ENCODE assay signal across 23 cellular contexts in genomic region chr20:47886454-47887041, GRCh38.
"Had no signal": no experiment of that assay in that cellular context is flagged by ENCODE, and none has a peak within 500 bp of the region (broad histone marks: within the 10 kb centered on the region; RNA-seq: fewer than 3 reads in every experiment).

No MANE protein-coding gene starts in this region.

- FAIRE-seq: kidney, small intestine had no signal

- H3K4me3 Mint-ChIP-seq: activated naive CD8-positive, alpha-beta T cell; dendritic cell treated with granulocyte-macrophage colony-stimulating factor and Interleukin-4, amounts not matched to agents 40 ng/mL and 50 ng/mL, for 4 days; naive thymus-derived CD4-positive, alpha-beta T cell; stimulated activated effector memory CD8-positive, alpha-beta T cell treated with anti-CD3 and anti-CD28 coated beads, Interleukin-12 subunit alpha, Interleukin-12 subunit beta, amount 100 ng/mL, for 72 hours; stimulated activated naive CD8-positive, alpha-beta T cell treated with anti-CD3 and anti-CD28 coated beads, Interleukin-15, amount 100 ng/mL, for 72 hours; WTC11 had no signal

- H3K27ac ChIP-seq: adrenal gland, ascending aorta, brain microvascular endothelial cell, tibial nerve had no signal

- H3K9me3 Mint-ChIP-seq: dendritic cell treated with granulocyte-macrophage colony-stimulating factor and Interleukin-4, amounts not matched to agents 40 ng/mL and 50 ng/mL, for 4 days; naive thymus-derived CD4-positive, alpha-beta T cell; stimulated activated effector memory CD8-positive, alpha-beta T cell treated with anti-CD3 and anti-CD28 coated beads, Interleukin-12 subunit alpha, Interleukin-12 subunit beta, amount 100 ng/mL, for 72 hours; stimulated activated naive CD8-positive, alpha-beta T cell treated with anti-CD3 and anti-CD28 coated beads, Interleukin-15, amount 100 ng/mL, for 72 hours; WTC11 had no signal

- H3K4me3 ChIP-seq: adrenal gland, ascending aorta, lung, tibial nerve had no signal

- H3K4me1 ChIP-seq: adrenal gland, ascending aorta, tibial nerve had no signal

- DNase-seq: activated naive CD4-positive, alpha-beta T cell; activated T-cell treated with anti-CD3 and anti-CD28 coated beads, Interleukin-2, amount 50 U/mL, for 1 hour; adrenal gland; brain microvascular endothelial cell; caudate nucleus; effector CD4-positive, alpha-beta T cell; erythroblast; foreskin fibroblast; kidney; naive thymus-derived CD4-positive, alpha-beta T cell; nucleus accumbens; small intestine; stimulated activated CD4-positive, alpha-beta T cell treated with anti-CD3 and anti-CD28 coated beads, Interleukin-2, amount 100 ng/mL, for 24 hours; stimulated activated naive CD8-positive, alpha-beta T cell treated with anti-CD3 and anti-CD28 coated beads, Interleukin-15, amount 100 ng/mL, for 72 hours; T-helper 9 cell had no signal

- H3K9me3 ChIP-seq: adrenal gland, ascending aorta, tibial nerve had no signal

- H3K27me3 ChIP-seq: adrenal gland, ascending aorta, brain microvascular endothelial cell, tibial nerve had no signal

- H3K36me3 ChIP-seq: adrenal gland, ascending aorta, brain microvascular endothelial cell, tibial nerve had no signal

- ATAC-seq: naive thymus-derived CD4-positive, alpha-beta T cell; sciatic nerve; stimulated activated effector memory CD8-positive, alpha-beta T cell treated with anti-CD3 and anti-CD28 coated beads, Interleukin-12 subunit alpha, Interleukin-12 subunit beta, amount 100 ng/mL, for 72 hours; stimulated activated naive CD8-positive, alpha-beta T cell treated with anti-CD3 and anti-CD28 coated beads, Interleukin-15, amount 100 ng/mL, for 72 hours; WTC11 had no signal

- H3K4me1 Mint-ChIP-seq: naive thymus-derived CD4-positive, alpha-beta T cell; stimulated activated effector memory CD8-positive, alpha-beta T cell treated with anti-CD3 and anti-CD28 coated beads, Interleukin-12 subunit alpha, Interleukin-12 subunit beta, amount 100 ng/mL, for 72 hours; stimulated activated naive CD8-positive, alpha-beta T cell treated with anti-CD3 and anti-CD28 coated beads, Interleukin-15, amount 100 ng/mL, for 72 hours; WTC11 had no signal

- H3K27me3 Mint-ChIP-seq: activated naive CD8-positive, alpha-beta T cell; stimulated activated naive CD8-positive, alpha-beta T cell treated with anti-CD3 and anti-CD28 coated beads, Interleukin-15, amount 100 ng/mL, for 72 hours had no signal

- H3K36me3 Mint-ChIP-seq: activated naive CD8-positive, alpha-beta T cell; naive thymus-derived CD4-positive, alpha-beta T cell; stimulated activated effector memory CD8-positive, alpha-beta T cell treated with anti-CD3 and anti-CD28 coated beads, Interleukin-12 subunit alpha, Interleukin-12 subunit beta, amount 100 ng/mL, for 72 hours; WTC11 had no signal

- H3K27ac Mint-ChIP-seq: activated naive CD8-positive, alpha-beta T cell; dendritic cell treated with granulocyte-macrophage colony-stimulating factor and Interleukin-4, amounts not matched to agents 40 ng/mL and 50 ng/mL, for 4 days; naive thymus-derived CD4-positive, alpha-beta T cell; stimulated activated effector memory CD8-positive, alpha-beta T cell treated with anti-CD3 and anti-CD28 coated beads, Interleukin-12 subunit alpha, Interleukin-12 subunit beta, amount 100 ng/mL, for 72 hours; WTC11 had no signal
